Comparison of ENCODE assay signal across 16 cellular contexts in genomic region chr20:4061989-4062388, GRCh38.
"Had no signal": no experiment of that assay in that cellular context is flagged by ENCODE, and none has a peak within 500 bp of the region (broad histone marks: within the 10 kb centered on the region; RNA-seq: fewer than 3 reads in every experiment).

No MANE protein-coding gene starts in this region.

- H3K4me3 Mint-ChIP-seq: activated naive CD8-positive, alpha-beta T cell treated with anti-CD3 and anti-CD28 coated beads for 36 hours; activated T-cell treated with anti-CD3 and anti-CD28 coated beads, Interleukin-2, amount 50 U/mL, for 24 hours; neural crest cell had no signal

- H3K36me3 Mint-ChIP-seq: activated naive CD8-positive, alpha-beta T cell treated with anti-CD3 and anti-CD28 coated beads for 36 hours had no signal

- H3K36me3 ChIP-seq: breast epithelium, stomach, thoracic aorta had no signal

- H3K9me3 Mint-ChIP-seq: activated naive CD8-positive, alpha-beta T cell treated with anti-CD3 and anti-CD28 coated beads for 36 hours; activated T-cell treated with anti-CD3 and anti-CD28 coated beads, Interleukin-2, amount 50 U/mL, for 24 hours had no signal

- H3K27me3 ChIP-seq: breast epithelium, stomach had no signal

- FAIRE-seq: endometrium, urothelium cell line had no signal

- H3K27ac ChIP-seq: thoracic aorta had no signal

- H3K27me3 Mint-ChIP-seq: activated T-cell treated with anti-CD3 and anti-CD28 coated beads, Interleukin-2, amount 50 U/mL, for 24 hours had no signal

- H3K4me3 ChIP-seq: breast epithelium, skin epidermis, stomach, thoracic aorta had no signal

- DNase-seq: activated CD4-positive, alpha-beta T cell treated with anti-CD3 and anti-CD28 coated beads, Interleukin-2, amount 50 U/mL, for 4 hours; activated CD4-positive, CD25-positive, alpha-beta regulatory T cell treated with anti-CD3 and anti-CD28 coated beads, Interleukin-2, amount 50 U/mL, for 72 hours; activated effector memory CD4-positive, alpha-beta T cell treated with anti-CD3 and anti-CD28 coated beads, Interleukin-2, amount 50 U/mL, for 16 hours; activated naive CD8-positive, alpha-beta T cell treated with anti-CD3 and anti-CD28 coated beads for 36 hours; activated T-cell treated with anti-CD3 and anti-CD28 coated beads, Interleukin-2, amount 50 U/mL, for 24 hours; glutamatergic neuron; retina; stimulated activated CD4-positive, alpha-beta T cell treated with anti-CD3 and anti-CD28 coated beads, Interleukin-4, amount 100 ng/mL, for 4 hours; stomach had no signal

- H3K9me3 ChIP-seq: breast epithelium, stomach, thoracic aorta had no signal

- H3K27ac Mint-ChIP-seq: activated naive CD8-positive, alpha-beta T cell treated with anti-CD3 and anti-CD28 coated beads for 36 hours; activated T-cell treated with anti-CD3 and anti-CD28 coated beads, Interleukin-2, amount 50 U/mL, for 24 hours had no signal

- ATAC-seq: esophagus mucosa had no signal
